ENCODE assay signal across 1 cellular context in genomic region chr2:21006423-21007128, GRCh38.
TF ChIP-seq lines count a peak whose summit lies in the region.

No MANE protein-coding gene starts in this region.

TF ChIP-seq in HepG2, 621 proteins besides CTCF, POLR2A, EP300 and RAD21 (continued from another document):
- no peak for TF ChIP-seq CBX2 (IDR thresholded peaks at IDR 0.05; ENCODE audit: low read depth, low read length)
- no peak for TF ChIP-seq CBX2 (CRISPR knock-in tag; IDR thresholded peaks at IDR 0.05; ENCODE audit: low read depth)
